ENCODE assay signal across 19 cellular contexts in genomic region chrX:42695800-42696358, GRCh38.
"Had no signal": no experiment of that assay in that cellular context is flagged by ENCODE, and none has a peak within 500 bp of the region (broad histone marks: within the 10 kb centered on the region; RNA-seq: fewer than 3 reads in every experiment).

No MANE protein-coding gene starts in this region.

- H3K27ac Mint-ChIP-seq: activated CD4-positive, alpha-beta memory T cell treated with anti-CD3 and anti-CD28 coated beads for 36 hours; activated CD4-positive, alpha-beta T cell treated with anti-CD3 and anti-CD28 coated beads for 36 hours; activated naive CD4-positive, alpha-beta T cell treated with anti-CD3 and anti-CD28 coated beads, Interleukin-2, amount 50 U/mL, for 72 hours; naive thymus-derived CD8-positive, alpha-beta T cell; stimulated activated naive B cell treated with anti-CD40 and anti-IgM and Interleukin-4, amounts not matched to agents 10 μg/mL and 1 μg/mL and 100 μg/mL, for 72 hours had no signal

- H3K27me3 Mint-ChIP-seq: activated CD4-positive, alpha-beta memory T cell treated with anti-CD3 and anti-CD28 coated beads for 36 hours; activated CD4-positive, alpha-beta T cell treated with anti-CD3 and anti-CD28 coated beads for 36 hours; brain; naive thymus-derived CD8-positive, alpha-beta T cell had no signal

- H3K27ac ChIP-seq: coronary artery, esophagus muscularis mucosa, neutrophil, right atrium auricular region, tibial nerve had no signal

- ATAC-seq: activated CD4-positive, alpha-beta T cell treated with anti-CD3 and anti-CD28 coated beads for 36 hours; activated naive CD4-positive, alpha-beta T cell treated with anti-CD3 and anti-CD28 coated beads, Interleukin-2, amount 50 U/mL, for 72 hours; activated T-cell treated with anti-CD3 and anti-CD28 coated beads, Interleukin-2, amount 50 U/mL, for 4 hours; left cardiac atrium; naive thymus-derived CD8-positive, alpha-beta T cell had no signal

- H3K36me3 ChIP-seq: esophagus muscularis mucosa, neutrophil, right atrium auricular region, tibial nerve had no signal

- H3K9me3 Mint-ChIP-seq: activated CD4-positive, alpha-beta memory T cell treated with anti-CD3 and anti-CD28 coated beads for 36 hours; activated naive CD4-positive, alpha-beta T cell treated with anti-CD3 and anti-CD28 coated beads, Interleukin-2, amount 50 U/mL, for 72 hours; activated T-cell treated with anti-CD3 and anti-CD28 coated beads, Interleukin-2, amount 50 U/mL, for 4 hours; stimulated activated naive B cell treated with anti-CD40 and anti-IgM and Interleukin-4, amounts not matched to agents 10 μg/mL and 1 μg/mL and 100 μg/mL, for 72 hours had no signal

- H3K4me3 ChIP-seq: coronary artery, esophagus muscularis mucosa, right atrium auricular region, tibial nerve had no signal

- DNase-seq: activated CD4-positive, alpha-beta memory T cell treated with anti-CD3 and anti-CD28 coated beads for 36 hours; activated CD4-positive, alpha-beta T cell treated with anti-CD3 and anti-CD28 coated beads for 36 hours; activated effector memory CD4-positive, alpha-beta T cell treated with anti-CD3 and anti-CD28 coated beads, Interleukin-2, amount 50 U/mL, for 16 hours; activated T-cell treated with anti-CD3 and anti-CD28 coated beads, Interleukin-2, amount 50 U/mL, for 4 hours; amniotic stem cell; central memory CD4-positive, alpha-beta T cell; hippocampal formation; left cardiac atrium; naive thymus-derived CD8-positive, alpha-beta T cell; SK-N-SH; stimulated activated CD4-positive, alpha-beta T cell treated with anti-CD3 and anti-CD28 coated beads, Interleukin-2, amount 100 ng/mL, for 48 hours; stimulated activated naive B cell treated with anti-CD40 and anti-IgM and Interleukin-4, amounts not matched to agents 10 μg/mL and 1 μg/mL and 100 μg/mL, for 72 hours had no signal

- H3K36me3 Mint-ChIP-seq: activated CD4-positive, alpha-beta memory T cell treated with anti-CD3 and anti-CD28 coated beads for 36 hours; activated naive CD4-positive, alpha-beta T cell treated with anti-CD3 and anti-CD28 coated beads, Interleukin-2, amount 50 U/mL, for 72 hours; brain; stimulated activated naive B cell treated with anti-CD40 and anti-IgM and Interleukin-4, amounts not matched to agents 10 μg/mL and 1 μg/mL and 100 μg/mL, for 72 hours had no signal

- H3K9ac ChIP-seq: SK-N-SH had no signal

- H3K27me3 ChIP-seq: esophagus muscularis mucosa, neutrophil, right atrium auricular region, tibial nerve had no signal

- H3K9me3 ChIP-seq: esophagus muscularis mucosa, neutrophil, right atrium auricular region, SK-N-SH, tibial nerve had no signal

- H3K4me3 Mint-ChIP-seq: activated CD4-positive, alpha-beta memory T cell treated with anti-CD3 and anti-CD28 coated beads for 36 hours; activated CD4-positive, alpha-beta T cell treated with anti-CD3 and anti-CD28 coated beads for 36 hours; activated T-cell treated with anti-CD3 and anti-CD28 coated beads, Interleukin-2, amount 50 U/mL, for 4 hours; brain; naive thymus-derived CD8-positive, alpha-beta T cell; stimulated activated naive B cell treated with anti-CD40 and anti-IgM and Interleukin-4, amounts not matched to agents 10 μg/mL and 1 μg/mL and 100 μg/mL, for 72 hours had no signal

- H3K4me2 ChIP-seq: SK-N-SH had no signal

- H3K4me1 ChIP-seq: esophagus muscularis mucosa, right atrium auricular region, tibial nerve had no signal
